In the genomic region with DNA sequence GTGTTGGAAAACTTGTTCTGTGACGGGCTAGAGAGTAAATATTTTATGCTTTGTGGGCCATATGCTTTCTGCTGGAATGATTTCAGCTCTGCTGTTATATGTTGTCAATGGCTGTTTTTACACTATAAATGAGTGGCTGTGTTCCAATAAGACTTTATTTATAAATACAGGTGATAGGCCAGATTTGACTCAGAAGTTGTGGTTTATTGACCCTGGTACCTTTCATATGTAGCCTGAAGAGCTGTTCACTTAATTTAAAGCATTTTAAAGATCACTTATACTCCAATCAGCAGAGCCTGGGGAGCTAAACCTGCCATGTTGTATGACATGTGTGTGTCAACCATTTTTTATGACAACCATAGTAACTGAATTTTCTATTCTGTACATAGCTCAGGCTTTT, we compare ENCODE assay signal across 38 cellular contexts. TPM values are rescaled to one million over a fixed set of nuclear protein-coding genes. Genes with fewer than 3 reads are reported as not detected.
"Had no signal": no experiment of that assay in that cellular context is flagged by ENCODE, and none has a peak within 500 bp of the region (broad histone marks: within the 10 kb centered on the region; RNA-seq: fewer than 3 reads in every experiment).

No MANE protein-coding gene starts in this region.

- H3K4me3 ChIP-seq: MG63 had no signal

- H3K36me3 ChIP-seq: MG63 had no signal

- H3K27me3 ChIP-seq: MG63 had no signal

- H3K9me3 ChIP-seq: MG63 had no signal

- DNase-seq: MG63, MM.1S, MV-4-11, NCI-H1048, NCI-H1092, NCI-H1092 treated with DMSO at 0.1 percent for 48 hours, NCI-H1105, NCI-H1105 treated with DMSO at 0.1 percent for 48 hours, NCI-H1417, NCI-H1417 treated with DMSO at 0.1 percent for 48 hours, NCI-H1436, NCI-H1436 treated with DMSO at 0.1 percent for 48 hours, NCI-H146, NCI-H1694, NCI-H1694 treated with DMSO at 0.1 percent for 48 hours, NCI-H187, NCI-H187 treated with DMSO at 0.1 percent for 48 hours, NCI-H1930, NCI-H2029, NCI-H2029 treated with DMSO at 0.1 percent for 48 hours, NCI-H2081, NCI-H2081 treated with DMSO at 0.1 percent for 48 hours, NCI-H2107, NCI-H2171, NCI-H2171 treated with DMSO at 0.1 percent for 48 hours, NCI-H2227 treated with DMSO at 0.1 percent for 48 hours, NCI-H226, NCI-H345, NCI-H446, NCI-H446 treated with DMSO at 0.1 percent for 48 hours, NCI-H510A, NCI-H510A treated with DMSO at 0.1 percent for 48 hours, NCI-H524, NCI-H524 treated with DMSO at 0.1 percent for 48 hours, NCI-H526 had no signal

RNA-seq across cellular contexts. Expression of gene WEE2, which starts 20.9 kb away (rescaled TPM):
- total RNA-seq: LHCN-M2, M059J, MCF 10A had no signal

RNA-seq across cellular contexts. Expression of gene TAS2R3, which starts 34.9 kb away (rescaled TPM):
- total RNA-seq: M059J had no signal
